Comparison of ENCODE assay signal across 1 cellular context in the genomic region with DNA sequence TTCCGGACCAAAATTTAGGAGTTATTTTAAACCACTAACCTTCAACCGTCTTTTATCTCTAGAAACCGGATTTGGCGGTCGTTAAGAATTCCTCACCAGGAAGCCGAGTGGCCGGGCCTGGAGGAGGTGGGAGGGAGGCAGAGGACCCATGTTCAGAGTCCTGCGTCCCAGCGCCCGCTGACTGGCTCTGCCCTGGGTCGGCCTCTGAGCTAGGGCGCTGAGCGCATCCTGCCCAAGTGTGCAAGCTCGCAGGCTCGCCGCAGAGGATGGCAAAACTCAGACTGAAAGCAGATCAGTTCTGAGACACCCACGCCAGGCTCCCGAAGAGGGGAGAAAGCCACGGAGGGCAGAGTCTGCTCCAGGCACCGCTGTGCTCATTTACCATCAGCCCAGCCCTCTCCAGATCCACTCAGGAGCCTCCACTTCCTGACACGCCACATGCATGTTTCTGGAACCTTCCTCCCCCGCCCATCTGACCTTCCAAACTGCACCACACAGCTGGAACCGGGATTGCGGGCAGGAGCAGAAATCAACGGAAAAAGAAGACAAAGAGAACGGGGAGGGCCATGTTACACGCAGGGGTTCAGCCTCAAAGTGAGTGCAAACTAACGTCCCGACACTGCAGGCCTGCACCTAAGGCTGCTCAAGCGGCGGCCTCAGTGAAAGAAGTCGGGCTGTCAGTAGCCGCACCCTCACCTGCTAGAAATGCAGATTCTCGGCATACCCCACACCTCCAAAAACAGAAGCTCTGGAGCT.
TF ChIP-seq lines count a peak whose summit lies in the region.

No MANE protein-coding gene starts in this region.

TF ChIP-seq in SK-N-SH treated with all-trans-retinoic acid at 6 μM for 48 hours, 23 proteins besides CTCF, POLR2A, EP300 and RAD21 (continued from another document):
- TF ChIP-seq, protein P1, sequence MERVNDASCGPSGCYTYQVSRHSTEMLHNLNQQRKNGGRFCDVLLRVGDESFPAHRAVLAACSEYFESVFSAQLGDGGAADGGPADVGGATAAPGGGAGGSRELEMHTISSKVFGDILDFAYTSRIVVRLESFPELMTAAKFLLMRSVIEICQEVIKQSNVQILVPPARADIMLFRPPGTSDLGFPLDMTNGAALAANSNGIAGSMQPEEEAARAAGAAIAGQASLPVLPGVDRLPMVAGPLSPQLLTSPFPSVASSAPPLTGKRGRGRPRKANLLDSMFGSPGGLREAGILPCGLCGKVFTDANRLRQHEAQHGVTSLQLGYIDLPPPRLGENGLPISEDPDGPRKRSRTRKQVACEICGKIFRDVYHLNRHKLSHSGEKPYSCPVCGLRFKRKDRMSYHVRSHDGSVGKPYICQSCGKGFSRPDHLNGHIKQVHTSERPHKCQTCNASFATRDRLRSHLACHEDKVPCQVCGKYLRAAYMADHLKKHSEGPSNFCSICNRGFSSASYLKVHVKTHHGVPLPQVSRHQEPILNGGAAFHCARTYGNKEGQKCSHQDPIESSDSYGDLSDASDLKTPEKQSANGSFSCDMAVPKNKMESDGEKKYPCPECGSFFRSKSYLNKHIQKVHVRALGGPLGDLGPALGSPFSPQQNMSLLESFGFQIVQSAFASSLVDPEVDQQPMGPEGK (CRISPR knock-in tag; IDR thresholded peaks at IDR 0.05; ENCODE audit: borderline replicate concordance): no peak
- TF ChIP-seq BACH2 (CRISPR knock-in tag; IDR thresholded peaks at IDR 0.05; ENCODE audit: borderline replicate concordance) (no peak), PPARA (CRISPR knock-in tag; IDR thresholded peaks at IDR 0.05; ENCODE audit: borderline replicate concordance) (no peak)
- TF ChIP-seq, protein P2, sequence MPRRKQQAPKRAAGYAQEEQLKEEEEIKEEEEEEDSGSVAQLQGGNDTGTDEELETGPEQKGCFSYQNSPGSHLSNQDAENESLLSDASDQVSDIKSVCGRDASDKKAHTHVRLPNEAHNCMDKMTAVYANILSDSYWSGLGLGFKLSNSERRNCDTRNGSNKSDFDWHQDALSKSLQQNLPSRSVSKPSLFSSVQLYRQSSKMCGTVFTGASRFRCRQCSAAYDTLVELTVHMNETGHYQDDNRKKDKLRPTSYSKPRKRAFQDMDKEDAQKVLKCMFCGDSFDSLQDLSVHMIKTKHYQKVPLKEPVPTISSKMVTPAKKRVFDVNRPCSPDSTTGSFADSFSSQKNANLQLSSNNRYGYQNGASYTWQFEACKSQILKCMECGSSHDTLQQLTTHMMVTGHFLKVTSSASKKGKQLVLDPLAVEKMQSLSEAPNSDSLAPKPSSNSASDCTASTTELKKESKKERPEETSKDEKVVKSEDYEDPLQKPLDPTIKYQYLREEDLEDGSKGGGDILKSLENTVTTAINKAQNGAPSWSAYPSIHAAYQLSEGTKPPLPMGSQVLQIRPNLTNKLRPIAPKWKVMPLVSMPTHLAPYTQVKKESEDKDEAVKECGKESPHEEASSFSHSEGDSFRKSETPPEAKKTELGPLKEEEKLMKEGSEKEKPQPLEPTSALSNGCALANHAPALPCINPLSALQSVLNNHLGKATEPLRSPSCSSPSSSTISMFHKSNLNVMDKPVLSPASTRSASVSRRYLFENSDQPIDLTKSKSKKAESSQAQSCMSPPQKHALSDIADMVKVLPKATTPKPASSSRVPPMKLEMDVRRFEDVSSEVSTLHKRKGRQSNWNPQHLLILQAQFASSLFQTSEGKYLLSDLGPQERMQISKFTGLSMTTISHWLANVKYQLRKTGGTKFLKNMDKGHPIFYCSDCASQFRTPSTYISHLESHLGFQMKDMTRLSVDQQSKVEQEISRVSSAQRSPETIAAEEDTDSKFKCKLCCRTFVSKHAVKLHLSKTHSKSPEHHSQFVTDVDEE (CRISPR knock-in tag; IDR thresholded peaks at IDR 0.05): no peak
